In the genomic region with DNA sequence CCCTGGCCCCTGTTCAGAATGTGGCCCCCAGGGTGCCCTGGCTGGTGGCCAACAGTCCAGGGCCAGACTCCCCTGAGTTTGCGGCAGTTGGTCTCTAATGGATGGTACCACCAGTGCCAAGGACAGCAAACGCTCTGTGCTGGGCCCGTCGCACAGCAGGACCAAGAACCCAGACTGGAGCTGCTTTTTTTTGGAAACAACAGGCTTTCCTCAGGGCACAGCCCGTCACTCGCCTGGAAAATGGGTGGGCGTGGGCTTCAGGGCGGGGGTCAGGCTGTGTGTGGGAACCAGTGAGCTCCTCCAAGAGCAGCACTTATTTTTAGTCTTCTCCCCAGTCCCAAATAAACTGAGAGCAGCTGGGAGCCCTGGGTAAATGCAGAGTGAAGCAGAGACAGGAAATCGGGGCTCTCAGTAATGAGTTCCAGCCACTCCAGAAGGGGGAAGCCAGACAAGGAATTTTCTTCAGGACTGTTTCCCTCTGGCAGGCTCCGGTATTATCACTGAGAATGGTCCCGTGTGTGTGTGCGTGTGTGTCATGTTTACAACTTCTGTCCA, we compare ENCODE assay signal across 8 cellular contexts.
DNase-seq lines count a peak whose midpoint lies in the region; ATAC-seq, FAIRE-seq and TF ChIP-seq lines count a peak whose summit lies in the region.

No MANE protein-coding gene starts in this region.

- no peak overlapping the region for H3K4me3 ChIP-seq in trophoblast cell (ENCODE audit: low read depth, low read length)

- peak overlapping the region; percentile 83 for H2AFZ ChIP-seq in trophoblast cell (ENCODE audit: insufficient read depth, low read length, poor library complexity)

- peak overlapping the region; percentile 99 for H2AK5ac ChIP-seq in trophoblast cell (ENCODE audit: low read length)

- intact Hi-C loops in Right ventricle myocardium superior (cut with DNase I) = loop anchor here (10.0 kb wide), 1 partner anchor 62 kb away; a partner anchor contains a TSS

- peak overlapping the region; percentile 99 for H2BK120ac ChIP-seq in trophoblast cell (ENCODE audit: insufficient read depth, low read length, poor library complexity)

- H2BK12ac ChIP-seq in trophoblast cell (ENCODE audit: low read length) = peak overlapping the region; percentile 100

- FAIRE-seq in H54 (lab: Jason Lieb, UNC) = no peak

- peak overlapping the region; percentile 98 for H3K27ac ChIP-seq in trophoblast cell (ENCODE audit: low read depth, low read length)

- H3K4ac ChIP-seq in trophoblast cell (ENCODE audit: low read depth, low read length) = peak overlapping the region; percentile 93

- peak overlapping the region; percentile 71 for H4K12ac ChIP-seq in trophoblast cell (ENCODE audit: low read depth, low read length)

- H3K4me1 ChIP-seq in trophoblast cell (ENCODE audit: control insufficient read depth in 1 of 2, insufficient read depth in 2 of 2, low read length in 2 of 2) = peaks cover 63 to 76% of the 10 kb centered on the region in 2 experiments

- peaks cover 20% of the 10 kb centered on the region for H3K79me2 ChIP-seq in trophoblast cell (ENCODE audit: control insufficient read depth, insufficient read depth, low read length, poor library complexity)

- no peak overlapping the region for H3K23ac ChIP-seq in trophoblast cell (ENCODE audit: low read length)

- ATAC-seq in SK-N-SH treated with all-trans-retinoic acid at 6 μM for 48 hours = peak; percentile 71
- peak; percentile 46 for ATAC-seq in Right ventricle myocardium superior (ENCODE audit: poor library complexity)
- no peak for ATAC-seq in GM19397 (IDR thresholded peaks at IDR 0.05; ENCODE audit: unreplicated experiment)

- H4K91ac ChIP-seq in trophoblast cell (ENCODE audit: low read depth, low read length) = peak overlapping the region; percentile 99

- no peaks in the 10 kb centered on the region for H3K9me3 ChIP-seq in trophoblast cell (ENCODE audit: insufficient read depth, low read depth, low read length)

- H3K14ac ChIP-seq in trophoblast cell (ENCODE audit: low read length) = peak overlapping the region; percentile 99

- TF ChIP-seq POLR2A in H54 (IDR thresholded peaks at IDR 0.05; ENCODE audit: low read depth, low read length) = no peak

- H3K36me3 ChIP-seq in trophoblast cell (ENCODE audit: control insufficient read depth in 1 of 2, insufficient read depth in 2 of 2, low read length in 2 of 2) = no peaks in the 10 kb centered on the region

- H3K9ac ChIP-seq in trophoblast cell (ENCODE audit: low read length) = peak overlapping the region; percentile 10

- H3K4me2 ChIP-seq in trophoblast cell (ENCODE audit: low read length) = peak overlapping the region; percentile 58

- H3K79me1 ChIP-seq in trophoblast cell (ENCODE audit: low read length) = peaks cover 59% of the 10 kb centered on the region

- H4K8ac ChIP-seq in trophoblast cell (ENCODE audit: low read depth, low read length) = peak overlapping the region; percentile 95

- no peaks in the 10 kb centered on the region for H3K27me3 ChIP-seq in trophoblast cell (ENCODE audit: insufficient read depth, low read length)

- H3K18ac ChIP-seq in trophoblast cell (ENCODE audit: low read length) = peak overlapping the region; percentile 98

- H2BK5ac ChIP-seq in trophoblast cell (ENCODE audit: low read depth, low read length, poor library complexity) = peak overlapping the region; percentile 98

- peak; percentile 36 for DNase-seq in AG09319 (ENCODE audit: extremely low read depth, low read depth)
- DNase-seq in Right ventricle myocardium superior = peak; percentile 51
- no peak for DNase-seq in trophoblast cell
- no peak for DNase-seq in midbrain (lab: John Stamatoyannopoulos, UW)
- no peak for DNase-seq in H54 (ENCODE audit: insufficient read length, low spot score)
- no peak for DNase-seq in SK-N-DZ (ENCODE audit: low spot score)

- no peak; the same call in 1 of the 2 replicates for TF ChIP-seq CTCF in AG09319 (IDR thresholded peaks at IDR 0.05; ENCODE audit: low read depth, low read length)

- no CpG with 5 or more reads among the region's 12 CpGs for WGBS in trophoblast cell (ENCODE audit: extremely low coverage, insufficient coverage, insufficient read length)

TF ChIP-seq in SK-N-SH treated with all-trans-retinoic acid at 6 μM for 48 hours, 23 proteins besides CTCF, POLR2A, EP300 and RAD21:
- TF ChIP-seq TCF4 (CRISPR knock-in tag; IDR thresholded peaks at IDR 0.05; ENCODE audit: borderline replicate concordance) (peak; percentile 14; the same call in 1 of the 2 replicates), ZNF8 (CRISPR knock-in tag; IDR thresholded peaks at IDR 0.05) (no peak)

Comparison
In these comparisons a context has a peak if more than half of its experiments do, and no peak if none do; other contexts are left out.
1. DNase-seq: peak in AG09319 (single experiment) and Right ventricle myocardium superior (single experiment); none in trophoblast cell (0 of 2), midbrain (single experiment), H54 (single experiment) and SK-N-DZ (single experiment).